ENCODE assay signal across 2 cellular contexts in genomic region chr2:38966678-38967077, GRCh38.
TF ChIP-seq lines count a peak whose summit lies in the region.

No MANE protein-coding gene starts in this region.

TF ChIP-seq in SK-N-SH treated with all-trans-retinoic acid at 6 μM for 48 hours, 23 proteins besides CTCF, POLR2A, EP300 and RAD21 (continued from another document):
- TF ChIP-seq TSHZ2 (CRISPR knock-in tag; IDR thresholded peaks at IDR 0.05) (no peak), POU6F1 (CRISPR knock-in tag; IDR thresholded peaks at IDR 0.05; ENCODE audit: borderline replicate concordance, low read depth) (no peak), TCF4 (CRISPR knock-in tag; IDR thresholded peaks at IDR 0.05; ENCODE audit: borderline replicate concordance) (no peak)

TF ChIP-seq in GM23338, 12 proteins besides CTCF, POLR2A, EP300 and RAD21 (continued from another document):
- TF ChIP-seq REST (IDR thresholded peaks at IDR 0.05; ENCODE audit: unreplicated experiment) = no peak
- TF ChIP-seq CREB1 (CRISPR knock-in tag; IDR thresholded peaks at IDR 0.05; ENCODE audit: low read depth) = no peak
- TF ChIP-seq NANOG (IDR thresholded peaks at IDR 0.05; ENCODE audit: borderline replicate concordance) = no peak
- no peak for TF ChIP-seq POLR2AphosphoS5 (IDR thresholded peaks at IDR 0.05; ENCODE audit: low read depth)
- TF ChIP-seq EZH2 (IDR thresholded peaks at IDR 0.05; ENCODE audit: low read depth, unreplicated experiment) = no peak
- no peak for TF ChIP-seq ZNF114 (CRISPR knock-in tag; IDR thresholded peaks at IDR 0.05)
- TF ChIP-seq ZNF331 (CRISPR knock-in tag; IDR thresholded peaks at IDR 0.05; ENCODE audit: low read depth) = no peak
- TF ChIP-seq EZH2phosphoT487 (IDR thresholded peaks at IDR 0.05; ENCODE audit: unreplicated experiment) = no peak
